In genomic region chr3:45776611-45777010, GRCh38 we compare ENCODE assay signal across 27 cellular contexts. TPM values are rescaled to one million over a fixed set of nuclear protein-coding genes. Genes with fewer than 3 reads are reported as not detected.
A peak's percentile ranks its signal among the peaks of the same experiment; 100 is the strongest.
DNase-seq lines count a peak whose midpoint lies in the region; ATAC-seq, FAIRE-seq and TF ChIP-seq lines count a peak whose summit lies in the region.
"Had no signal": no experiment of that assay in that cellular context is flagged by ENCODE, and none has a peak within 500 bp of the region (broad histone marks: within the 10 kb centered on the region; RNA-seq: fewer than 3 reads in every experiment).

No MANE protein-coding gene starts in this region.

- H3K4me3 ChIP-seq in right lobe of liver (no peak overlapping the region), HepG2 (replicated peaks in 1 of 3; ENCODE audit: insufficient read depth in 1 of 3, low read depth in 2 of 3, low read length in 3 of 3) (no peak overlapping the region), coronary artery (no peak overlapping the region), MG63 (no peak overlapping the region)
- H3K4me3 ChIP-seq: body of pancreas, GM23338, SK-N-MC, thyroid gland had no signal

- CTCF ChIA-PET in HepG2 (lab: Yijun Ruan, JAX; ENCODE audit: low intra/inter-chr PET ratio, low total read pairs) = no interaction called here

- TF ChIP-seq CTCF in right lobe of liver (IDR thresholded peaks at IDR 0.05) (no peak), HepG2 (CRISPR knock-in tag; IDR thresholded peaks at IDR 0.05) (no peak), coronary artery (IDR thresholded peaks at IDR 0.05) (no peak)

- H3K27me3 ChIP-seq in right lobe of liver (no peaks in the 10 kb centered on the region), HepG2 (ENCODE audit: control insufficient read depth in 1 of 2, insufficient read depth in 2 of 2, low read length in 2 of 2) (peaks cover 0 to 58% of the 10 kb centered on the region in 2 experiments; a peak in 4 of 5 replicates), MG63 (no peaks in the 10 kb centered on the region)
- H3K27me3 ChIP-seq: body of pancreas, thyroid gland had no signal

- no peak for TF ChIP-seq POLR2A in right lobe of liver (IDR thresholded peaks at IDR 0.05)
- no peak for TF ChIP-seq POLR2A in HepG2 (IDR thresholded peaks at IDR 0.05; ENCODE audit: insufficient read depth in 1 of 2, low read depth in 2 of 2, low read length in 2 of 2)
- TF ChIP-seq POLR2A in erythroblast (IDR thresholded peaks at IDR 0.05; ENCODE audit: low read length) = no peak

- BruUV-seq in HepG2 (replicated peaks; lab: Mats Ljungman, UMichigan) = no TSS peak

- no peak overlapping the region for H3K27ac ChIP-seq in right lobe of liver
- no peak overlapping the region for H3K27ac ChIP-seq in HepG2 (ENCODE audit: extremely low read length, insufficient read depth, low read length)
- no peak overlapping the region for H3K27ac ChIP-seq in coronary artery
- H3K27ac ChIP-seq: body of pancreas, SK-N-MC, thyroid gland had no signal

- no peak for TF ChIP-seq RAD21 in HepG2 (CRISPR knock-in tag; IDR thresholded peaks at IDR 0.05)

- DNase-seq in right lobe of liver (peak in 2 of 3 donors; percentile 54 to 57), HepG2 (ENCODE audit: low spot score) (no peak), NCI-H345 (lab: John Stamatoyannopoulos, UW) (peak; percentile 91), coronary artery (ENCODE audit: low spot score) (peak; percentile 52), MG63 (no peak), erythroblast (lab: John Stamatoyannopoulos, UW) (no peak), epidermal melanocyte (ENCODE audit: insufficient read length, low spot score) (no peak), NCI-H2196 treated with DMSO at 0.1 percent for 48 hours (lab: John Stamatoyannopoulos, UW; ENCODE audit: unreplicated experiment) (no peak)
- DNase-seq: activated CD4-positive, CD25-positive, alpha-beta regulatory T cell; activated naive CD8-positive, alpha-beta T cell treated with anti-CD3 and anti-CD28 coated beads for 36 hours; C1 segment of cervical spinal cord; DND-41; foreskin melanocyte; IMR-90; mesendoderm; NCI-H510A; OCI-M1; stimulated activated CD4-positive, alpha-beta T cell treated with anti-CD3 and anti-CD28 coated beads, Interleukin-12 subunit alpha, Interleukin-12 subunit beta, amount 100 ng/mL, for 4 hours; thyroid gland had no signal

- POLR2A ChIA-PET in HepG2 (lab: Yijun Ruan, JAX) = no interaction called here

- in situ Hi-C loops in HepG2 (cut with HindIII; ENCODE audit: extremely low pct_ligation_motif_present, low pct_unique_long_range_greater_than_20kb) = no loop called here

- intact Hi-C loops in right lobe of liver (cut with DNase I) (no loop called here), HepG2 (cut with micrococcal nuclease; ENCODE audit: unreplicated experiment) (no loop called here)

- H3K79me2 ChIP-seq in HepG2 (ENCODE audit: insufficient read depth, low read length) = no peaks in the 10 kb centered on the region

- ATAC-seq in right lobe of liver (no peak), HepG2 (no peak)
- ATAC-seq: body of pancreas, GM23338 had no signal

- no peak overlapping the region for H3K4me2 ChIP-seq in HepG2 (ENCODE audit: low read depth, low read length)
- H3K4me2 ChIP-seq: GM23338 had no signal

- 60% methylated on average over 8 of the region's 8 CpGs for WGBS in right lobe of liver (ENCODE audit: insufficient coverage, low coverage, low lambda C conversion rate, missing lambda C conversion rate)
- WGBS in HepG2 (ENCODE audit: low lambda C conversion rate) = 16% methylated on average over 8 of the region's 8 CpGs

- H3K4me1 ChIP-seq in right lobe of liver (peaks cover 0 to 21% (median 6%) of the 10 kb centered on the region in 4 donors), HepG2 (ENCODE audit: insufficient read depth, low read length) (no peaks in the 10 kb centered on the region)
- H3K4me1 ChIP-seq: thyroid gland had no signal

- no peaks in the 10 kb centered on the region for H4K20me1 ChIP-seq in HepG2 (ENCODE audit: insufficient read depth, low read length)

- no peaks in the 10 kb centered on the region for H3K9me3 ChIP-seq in right lobe of liver
- H3K9me3 ChIP-seq in HepG2 (ENCODE audit: low read length) = no peaks in the 10 kb centered on the region
- no peaks in the 10 kb centered on the region for H3K9me3 ChIP-seq in MG63
- H3K9me3 ChIP-seq: body of pancreas, thyroid gland had no signal

- TF ChIP-seq EP300 in HepG2 (IDR thresholded peaks at IDR 0.05; ENCODE audit: low read depth in 2 of 2, low read length in 2 of 2) (no peak), HepG2 (CRISPR knock-in tag; IDR thresholded peaks at IDR 0.05; ENCODE audit: borderline replicate concordance) (no peak)

- H2AFZ ChIP-seq in HepG2 (ENCODE audit: low read length) = no peak overlapping the region
- H2AFZ ChIP-seq: GM23338 had no signal

- no peak for FAIRE-seq in HepG2 (lab: Jason Lieb, UNC)
- FAIRE-seq: GM18507 had no signal

- no peaks in the 10 kb centered on the region for H3K36me3 ChIP-seq in right lobe of liver
- H3K36me3 ChIP-seq in HepG2 (replicated peaks in 1 of 2; ENCODE audit: control insufficient read depth in 1 of 2, insufficient read depth in 2 of 2, low read length in 2 of 2) = no peaks in the 10 kb centered on the region
- no peaks in the 10 kb centered on the region for H3K36me3 ChIP-seq in MG63
- H3K36me3 ChIP-seq: thyroid gland had no signal

- no peak overlapping the region for H3K9ac ChIP-seq in HepG2 (ENCODE audit: insufficient read depth, low read depth, low read length)

TF ChIP-seq in HepG2, 621 proteins besides CTCF, POLR2A, EP300 and RAD21 (continues in another document):
- TF ChIP-seq SIX1 (CRISPR knock-in tag; IDR thresholded peaks at IDR 0.05; ENCODE audit: borderline replicate concordance) = no peak
- TF ChIP-seq, protein P1, sequence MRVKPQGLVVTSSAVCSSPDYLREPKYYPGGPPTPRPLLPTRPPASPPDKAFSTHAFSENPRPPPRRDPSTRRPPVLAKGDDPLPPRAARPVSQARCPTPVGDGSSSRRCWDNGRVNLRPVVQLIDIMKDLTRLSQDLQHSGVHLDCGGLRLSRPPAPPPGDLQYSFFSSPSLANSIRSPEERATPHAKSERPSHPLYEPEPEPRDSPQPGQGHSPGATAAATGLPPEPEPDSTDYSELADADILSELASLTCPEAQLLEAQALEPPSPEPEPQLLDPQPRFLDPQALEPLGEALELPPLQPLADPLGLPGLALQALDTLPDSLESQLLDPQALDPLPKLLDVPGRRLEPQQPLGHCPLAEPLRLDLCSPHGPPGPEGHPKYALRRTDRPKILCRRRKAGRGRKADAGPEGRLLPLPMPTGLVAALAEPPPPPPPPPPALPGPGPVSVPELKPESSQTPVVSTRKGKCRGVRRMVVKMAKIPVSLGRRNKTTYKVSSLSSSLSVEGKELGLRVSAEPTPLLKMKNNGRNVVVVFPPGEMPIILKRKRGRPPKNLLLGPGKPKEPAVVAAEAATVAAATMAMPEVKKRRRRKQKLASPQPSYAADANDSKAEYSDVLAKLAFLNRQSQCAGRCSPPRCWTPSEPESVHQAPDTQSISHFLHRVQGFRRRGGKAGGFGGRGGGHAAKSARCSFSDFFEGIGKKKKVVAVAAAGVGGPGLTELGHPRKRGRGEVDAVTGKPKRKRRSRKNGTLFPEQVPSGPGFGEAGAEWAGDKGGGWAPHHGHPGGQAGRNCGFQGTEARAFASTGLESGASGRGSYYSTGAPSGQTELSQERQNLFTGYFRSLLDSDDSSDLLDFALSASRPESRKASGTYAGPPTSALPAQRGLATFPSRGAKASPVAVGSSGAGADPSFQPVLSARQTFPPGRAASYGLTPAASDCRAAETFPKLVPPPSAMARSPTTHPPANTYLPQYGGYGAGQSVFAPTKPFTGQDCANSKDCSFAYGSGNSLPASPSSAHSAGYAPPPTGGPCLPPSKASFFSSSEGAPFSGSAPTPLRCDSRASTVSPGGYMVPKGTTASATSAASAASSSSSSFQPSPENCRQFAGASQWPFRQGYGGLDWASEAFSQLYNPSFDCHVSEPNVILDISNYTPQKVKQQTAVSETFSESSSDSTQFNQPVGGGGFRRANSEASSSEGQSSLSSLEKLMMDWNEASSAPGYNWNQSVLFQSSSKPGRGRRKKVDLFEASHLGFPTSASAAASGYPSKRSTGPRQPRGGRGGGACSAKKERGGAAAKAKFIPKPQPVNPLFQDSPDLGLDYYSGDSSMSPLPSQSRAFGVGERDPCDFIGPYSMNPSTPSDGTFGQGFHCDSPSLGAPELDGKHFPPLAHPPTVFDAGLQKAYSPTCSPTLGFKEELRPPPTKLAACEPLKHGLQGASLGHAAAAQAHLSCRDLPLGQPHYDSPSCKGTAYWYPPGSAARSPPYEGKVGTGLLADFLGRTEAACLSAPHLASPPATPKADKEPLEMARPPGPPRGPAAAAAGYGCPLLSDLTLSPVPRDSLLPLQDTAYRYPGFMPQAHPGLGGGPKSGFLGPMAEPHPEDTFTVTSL (CRISPR knock-in tag; IDR thresholded peaks at IDR 0.05; ENCODE audit: borderline replicate concordance) = no peak

RNA-seq across cellular contexts. Expression of gene SLC6A20, which starts 19.7 kb away (rescaled TPM):
- total RNA-seq in right lobe of liver (under 1 TPM in 3 of 6 experiments, not detected in 3; 0.07 to 0.21 (median 0.12) TPM), HepG2 (2016; rRNA removed; fragmentation: Illumina TruSeq; extraction: Trizol) (not detected in 2 replicates)
- not detected in 2 replicates for total RNA-seq in HepG2 (2016; cell fraction: cytosol; rRNA removed; fragmentation: Illumina TruSeq; extraction: Trizol; ENCODE audit: low read depth)
- total RNA-seq in HepG2 (2016; cell fraction: insoluble cytoplasmic fraction; rRNA removed; fragmentation: Illumina TruSeq; extraction: Trizol) = not detected in 2 replicates
- total RNA-seq in HepG2 (2016; cell fraction: membrane; rRNA removed; fragmentation: Illumina TruSeq; extraction: Trizol) = not detected in 2 replicates
- total RNA-seq in HepG2 (2016; cell fraction: nucleus; rRNA removed; fragmentation: Illumina TruSeq; extraction: Trizol) = not detected in 2 replicates
- polyA plus RNA-seq in HepG2 (2011; rRNA removed) = 0.04 TPM in 1 of 2 replicates, not detected in the other
- polyA plus RNA-seq in HepG2 (2011; cell fraction: cytosol; rRNA removed) = not detected in 2 replicates
- polyA plus RNA-seq in HepG2 (2011; cell fraction: nucleus; rRNA removed) = not detected in 2 replicates
- not detected in 2 replicates for polyA plus RNA-seq in HepG2 (2012)
- polyA plus RNA-seq in HepG2 (2016; cell fraction: cytosol; fragmentation: Illumina TruSeq; extraction: Trizol; ENCODE audit: low read depth) = not detected in 2 replicates
- polyA plus RNA-seq in HepG2 (2016; cell fraction: insoluble cytoplasmic fraction; fragmentation: Illumina TruSeq; extraction: Trizol; ENCODE audit: low read depth) = not detected in 2 replicates
- polyA plus RNA-seq in HepG2 (2016; cell fraction: membrane; fragmentation: Illumina TruSeq; extraction: Trizol; ENCODE audit: low read depth) = not detected in 2 replicates
- polyA plus RNA-seq in HepG2 (2016; cell fraction: nucleus; fragmentation: Illumina TruSeq; extraction: Trizol; ENCODE audit: insufficient read depth, low read depth) = not detected in 2 replicates
- not detected in 2 replicates for polyA minus RNA-seq in HepG2 (2011; rRNA and poly(A)+ RNA removed; ENCODE audit: low replicate concordance)
- polyA minus RNA-seq in HepG2 (2011; cell fraction: cytosol; rRNA and poly(A)+ RNA removed) = not detected in 2 replicates
- polyA minus RNA-seq in HepG2 (2011; cell fraction: nucleus; rRNA and poly(A)+ RNA removed) = not detected in 2 replicates
- not detected in 2 replicates for total RNA-seq in MG63 (2014; rRNA removed; shearing (Covaris generic); ENCODE audit: low replicate concordance)
- total RNA-seq: A673; activated naive CD8-positive, alpha-beta T cell treated with anti-CD3 and anti-CD28 coated beads for 36 hours; activated T-helper 1 cell treated with anti-CD3 and anti-CD28 coated beads, Interleukin-12 subunit alpha, Interleukin-12 subunit beta, Interleukin-2, Interleukin-4 antibody, amounts not matched to agents 30 ng/mL and 10 ng/mL and 1 ng/mL, durations not matched to agents 14 hours and 24 hours and 36 hours; IMR-90; pulmonary artery endothelial cell had no signal
- polyA plus RNA-seq: IMR-90, neural cell had no signal

Comparison
In these comparisons a context has a peak if more than half of its experiments do, and no peak if none do; other contexts are left out.
1. DNase-seq: peak in right lobe of liver (2 of 3), NCI-H345 (single experiment) and coronary artery (single experiment); none in HepG2 (single experiment), MG63 (single experiment), erythroblast (0 of 2), epidermal melanocyte (single experiment) and NCI-H2196 treated with DMSO at 0.1 percent for 48 hours (single experiment).